In genomic region chr2:120653871-120654270, GRCh38 we compare ENCODE assay signal across 26 cellular contexts.
"Had no signal": no experiment of that assay in that cellular context is flagged by ENCODE, and none has a peak within 500 bp of the region (broad histone marks: within the 10 kb centered on the region; RNA-seq: fewer than 3 reads in every experiment).

No MANE protein-coding gene starts in this region.

- H3K27me3 ChIP-seq: hepatocyte, right lobe of liver had no signal

- H3K4me3 ChIP-seq: hepatocyte, lung, mucosa of descending colon, right lobe of liver, suprapubic skin, transverse colon had no signal

- FAIRE-seq: colon, keratinocyte, small intestine had no signal

- H3K36me3 ChIP-seq: gastrocnemius medialis, right lobe of liver, suprapubic skin, transverse colon had no signal

- H3K4me1 ChIP-seq: gastrocnemius medialis, parathyroid adenoma, right lobe of liver had no signal

- H2AFZ ChIP-seq: hepatocyte, parathyroid adenoma had no signal

- H3K79me2 ChIP-seq: hepatocyte, parathyroid adenoma had no signal

- ATAC-seq: esophagus mucosa; mucosa of descending colon; natural killer cell treated with Interleukin-12 subunit alpha and Interleukin-12 subunit beta and Interleukin-15 and Interleukin-18, amount 100 ng/mL, for 72 hours; stimulated activated naive B cell treated with anti-CD40 and anti-IgM and Interleukin-4, amounts not matched to agents 10 μg/mL and 1 μg/mL and 100 μg/mL, for 72 hours; stimulated activated naive CD8-positive, alpha-beta T cell treated with anti-CD3 and anti-CD28 coated beads, Interleukin-15, amount 100 ng/mL, for 72 hours had no signal

- H3K27ac Mint-ChIP-seq: memory B cell; mesothelial cell of epicardium; naive B cell; natural killer cell treated with Interleukin-12 subunit alpha and Interleukin-12 subunit beta and Interleukin-15 and Interleukin-18, amount 100 ng/mL, for 72 hours; progenitor cell of endocrine pancreas; stimulated activated naive B cell treated with anti-CD40 and anti-IgM and Interleukin-4, amounts not matched to agents 10 μg/mL and 1 μg/mL and 100 μg/mL, for 72 hours; stimulated activated naive CD8-positive, alpha-beta T cell treated with anti-CD3 and anti-CD28 coated beads, Interleukin-15, amount 100 ng/mL, for 72 hours had no signal

- H3K27ac ChIP-seq: epithelial cell of prostate, gastrocnemius medialis, hepatocyte, parathyroid adenoma, right lobe of liver, suprapubic skin, transverse colon had no signal

- H3K4me3 Mint-ChIP-seq: memory B cell; mesothelial cell of epicardium; natural killer cell treated with Interleukin-12 subunit alpha and Interleukin-12 subunit beta and Interleukin-15 and Interleukin-18, amount 100 ng/mL, for 72 hours; neural crest cell; stimulated activated naive B cell treated with anti-CD40 and anti-IgM and Interleukin-4, amounts not matched to agents 10 μg/mL and 1 μg/mL and 100 μg/mL, for 72 hours; stimulated activated naive CD8-positive, alpha-beta T cell treated with anti-CD3 and anti-CD28 coated beads, Interleukin-15, amount 100 ng/mL, for 72 hours had no signal

- H3K4me1 Mint-ChIP-seq: memory B cell; mesothelial cell of epicardium; neural crest cell; stimulated activated naive B cell treated with anti-CD40 and anti-IgM and Interleukin-4, amounts not matched to agents 10 μg/mL and 1 μg/mL and 100 μg/mL, for 72 hours; stimulated activated naive CD8-positive, alpha-beta T cell treated with anti-CD3 and anti-CD28 coated beads, Interleukin-15, amount 100 ng/mL, for 72 hours had no signal

- H3K9ac ChIP-seq: parathyroid adenoma had no signal

- DNase-seq: dorsolateral prefrontal cortex; effector CD4-positive, alpha-beta T cell; foreskin fibroblast; gastrocnemius medialis; mucosa of descending colon; naive B cell; right lobe of liver; small intestine; stimulated activated CD4-positive, alpha-beta T cell treated with anti-CD3 and anti-CD28 coated beads, Interleukin-15, amount 100 ng/mL, for 24 hours; stimulated activated CD4-positive, alpha-beta T cell treated with anti-CD3 and anti-CD28 coated beads, Interleukin-2, amount 100 ng/mL, for 48 hours; stimulated activated naive B cell treated with anti-CD40 and anti-IgM and Interleukin-4, amounts not matched to agents 10 μg/mL and 1 μg/mL and 100 μg/mL, for 72 hours; stimulated activated naive CD8-positive, alpha-beta T cell treated with anti-CD3 and anti-CD28 coated beads, Interleukin-15, amount 100 ng/mL, for 72 hours; transverse colon had no signal

- H3K4me2 ChIP-seq: hepatocyte had no signal
